Comparison of ENCODE assay signal across 10 cellular contexts in the genomic region with DNA sequence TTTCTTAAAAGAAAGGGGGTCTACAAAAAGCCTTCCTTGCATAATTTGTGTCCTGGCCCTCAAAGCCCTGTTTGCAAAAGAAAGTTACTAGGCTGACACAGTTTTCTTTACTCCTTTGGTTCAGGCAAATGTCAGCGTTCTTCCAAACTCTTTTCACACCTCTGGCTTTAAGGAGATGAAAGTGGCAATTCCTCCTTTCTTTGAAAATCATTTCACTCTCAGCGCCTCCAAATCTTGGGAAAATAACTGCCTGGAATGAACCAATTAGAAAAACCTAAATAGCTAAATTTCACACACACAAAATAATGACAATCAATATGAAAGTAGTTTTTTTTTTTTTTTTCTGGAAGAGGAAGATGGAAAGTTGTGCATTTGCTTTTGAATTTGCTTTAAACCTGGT. TPM values are rescaled to one million over a fixed set of nuclear protein-coding genes. Genes with fewer than 3 reads are reported as not detected.
DNase-seq lines count a peak whose midpoint lies in the region; ATAC-seq and TF ChIP-seq lines count a peak whose summit lies in the region.
"Had no signal": no experiment of that assay in that cellular context is flagged by ENCODE, and none has a peak within 500 bp of the region (broad histone marks: within the 10 kb centered on the region; RNA-seq: fewer than 3 reads in every experiment).

No MANE protein-coding gene starts in this region.

- no peak for TF ChIP-seq POLR2A in prostate gland (IDR thresholded peaks at IDR 0.05)

- no peaks in the 10 kb centered on the region for H3K27me3 ChIP-seq in BE2C
- H3K27me3 ChIP-seq in WERI-Rb-1 (ENCODE audit: insufficient read depth, low read depth, severe bottlenecking) = no peaks in the 10 kb centered on the region
- H3K27me3 ChIP-seq in prostate gland (replicated peaks; ENCODE audit: insufficient read depth) = peaks cover 6% of the 10 kb centered on the region

- no peak for TF ChIP-seq CTCF in BE2C (IDR thresholded peaks at IDR 0.05; ENCODE audit: low read depth, low read length)
- TF ChIP-seq CTCF in WERI-Rb-1 (IDR thresholded peaks at IDR 0.05; ENCODE audit: low read depth, low read length) = no peak
- no peak for TF ChIP-seq CTCF in prostate gland (IDR thresholded peaks at IDR 0.05)

- H3K36me3 ChIP-seq in BE2C (no peaks in the 10 kb centered on the region), WERI-Rb-1 (peaks cover 7% of the 10 kb centered on the region), prostate gland (no peaks in the 10 kb centered on the region)

- DNase-seq in BE2C (no peak), WERI-Rb-1 (no peak), globus pallidus (ENCODE audit: low spot score) (peak; percentile 47), prostate gland (ENCODE audit: low spot score) (no peak), T1000 (lab: John Stamatoyannopoulos, UW) (no peak)
- DNase-seq in activated naive CD4-positive, alpha-beta T cell treated with anti-CD3 and anti-CD28 coated beads, Interleukin-2, amount 50 U/mL, for 16 hours = no peak
- DNase-seq: NCI-H146; stimulated activated CD4-positive, alpha-beta T cell treated with anti-CD3 and anti-CD28 coated beads, Interleukin-1b, Interleukin-23, amount 100 ng/mL, for 48 hours had no signal

- no peaks in the 10 kb centered on the region for H3K9me3 ChIP-seq in BE2C
- no peaks in the 10 kb centered on the region for H3K9me3 ChIP-seq in WERI-Rb-1 (ENCODE audit: severe bottlenecking)
- no peaks in the 10 kb centered on the region for H3K9me3 ChIP-seq in prostate gland

- ATAC-seq in GM21526 (IDR thresholded peaks at IDR 0.05; ENCODE audit: low FRiP score, unreplicated experiment) (no peak), GM21360 (IDR thresholded peaks at IDR 0.05; ENCODE audit: unreplicated experiment) (no peak)

- H3K27ac ChIP-seq in WERI-Rb-1 = no peak overlapping the region
- peak overlapping the region; percentile 87 to 89 for H3K27ac ChIP-seq in prostate gland

- H3K4me3 ChIP-seq in BE2C (ENCODE audit: low read depth, low read length) = peak overlapping the region; percentile 83
- H3K4me3 ChIP-seq in WERI-Rb-1 (ENCODE audit: low read depth, low read length) = peak overlapping the region; percentile 65
- peak overlapping the region; percentile 47 to 50 for H3K4me3 ChIP-seq in prostate gland

- H3K4me1 ChIP-seq in BE2C = no peaks in the 10 kb centered on the region
- no peaks in the 10 kb centered on the region for H3K4me1 ChIP-seq in prostate gland (replicated peaks)

- intact Hi-C loops in prostate gland (cut with DNase I) = loop anchor here (10.0 kb wide), 3 partner anchors 418 to 1038 kb away; no protein-coding TSS in a partner anchor

- WGBS in prostate gland = 10% methylated on average over 2 of the region's 2 CpGs

RNA-seq across cellular contexts. Expression of a gene that starts 1.6 kb away (rescaled TPM):
- 21.8 TPM for polyA plus RNA-seq in BE2C (2012; ENCODE audit: insufficient read depth, insufficient read length, low read depth)
- 10 to 100 TPM; 15.4 to 23.7 TPM for total RNA-seq in prostate gland
